26 cellular contexts compared by ENCODE assay signal in the genomic region with DNA sequence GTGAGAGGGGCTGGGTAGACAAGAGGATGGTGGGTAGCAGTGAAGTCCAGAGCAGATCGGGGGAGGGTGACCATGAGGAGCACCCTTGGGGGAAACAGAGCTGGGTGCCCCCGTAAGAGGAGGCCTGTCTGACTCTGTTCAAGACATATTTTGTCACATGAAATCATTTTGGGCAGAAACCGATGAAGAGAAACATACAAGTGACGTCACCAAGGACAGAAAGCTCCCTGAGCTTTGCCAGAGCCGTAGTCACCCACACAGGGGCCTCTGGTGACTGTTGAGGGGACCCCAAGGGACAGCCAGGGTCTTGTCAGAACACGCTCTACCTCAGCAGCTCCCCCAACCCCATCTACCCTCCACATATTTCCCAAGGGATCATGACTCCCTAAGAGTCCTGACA. TPM values are rescaled to one million over a fixed set of nuclear protein-coding genes. Genes with fewer than 3 reads are reported as not detected.
DNase-seq lines count a peak whose midpoint lies in the region; ATAC-seq, FAIRE-seq and TF ChIP-seq lines count a peak whose summit lies in the region.
"Had no signal": no experiment of that assay in that cellular context is flagged by ENCODE, and none has a peak within 500 bp of the region (broad histone marks: within the 10 kb centered on the region; RNA-seq: fewer than 3 reads in every experiment).

No MANE protein-coding gene starts in this region.

- H3K27ac ChIP-seq in HepG2 (ENCODE audit: extremely low read length, insufficient read depth, low read length), result no peak overlapping the region
- H3K27ac ChIP-seq in right lobe of liver, result no peak overlapping the region
- H3K27ac ChIP-seq in K562 (ENCODE audit: extremely low read depth, low read depth, low read length), result no peak overlapping the region
- no peak overlapping the region for H3K27ac ChIP-seq in colonic mucosa
- H3K27ac ChIP-seq: 22Rv1; A549; BLaER1 treated with 17β-estradiol and CSF1 and Interleukin-3, amounts not matched to agents 10 nM and 100 nM; C4-2B had no signal

- TF ChIP-seq POLR2A in HepG2 (IDR thresholded peaks at IDR 0.05; ENCODE audit: insufficient read depth in 1 of 2, low read depth in 2 of 2, low read length in 2 of 2), result no peak
- TF ChIP-seq POLR2A in right lobe of liver (IDR thresholded peaks at IDR 0.05), result no peak
- no peak for TF ChIP-seq POLR2A in K562 (conservative IDR thresholded peaks at IDR 0.05)

- no peak overlapping the region for H3K4me3 ChIP-seq in HepG2 (replicated peaks in 1 of 3; ENCODE audit: insufficient read depth in 1 of 3, low read depth in 2 of 3, low read length in 3 of 3)
- H3K4me3 ChIP-seq in right lobe of liver, result no peak overlapping the region
- H3K4me3 ChIP-seq in K562, result no peak overlapping the region
- H3K4me3 ChIP-seq in colonic mucosa, result no peak overlapping the region
- H3K4me3 ChIP-seq: A549; BLaER1 treated with 17β-estradiol and CSF1 and Interleukin-3, amounts not matched to agents 10 nM and 100 nM had no signal

- no peak for TF ChIP-seq EP300 in HepG2 (IDR thresholded peaks at IDR 0.05; ENCODE audit: low read depth in 2 of 2, low read length in 2 of 2)
- TF ChIP-seq EP300 in HepG2 (CRISPR knock-in tag; IDR thresholded peaks at IDR 0.05; ENCODE audit: borderline replicate concordance), result no peak
- TF ChIP-seq EP300 in K562 (IDR thresholded peaks at IDR 0.05; ENCODE audit: low read length), result no peak

- H4K20me1 ChIP-seq in HepG2 (ENCODE audit: insufficient read depth, low read length) (no peaks in the 10 kb centered on the region), K562 (replicated peaks; ENCODE audit: control insufficient read depth, insufficient read depth, low read length) (no peaks in the 10 kb centered on the region)
- H4K20me1 ChIP-seq: BLaER1 treated with 17β-estradiol and CSF1 and Interleukin-3, amounts not matched to agents 10 nM and 100 nM had no signal

- DNase-seq in HepG2 (ENCODE audit: low spot score), result no peak
- no peak for DNase-seq in right lobe of liver
- no peak for DNase-seq in K562 (ENCODE audit: extremely low read depth in 1 of 4, low spot score in 3 of 4)
- DNase-seq in retina, result peak; percentile 22
- DNase-seq in colonic mucosa, result no peak
- DNase-seq: ACHN; BE2C; Caco-2; Calu3; CD4-positive, alpha-beta T cell; CD8-positive, alpha-beta T cell; DMS53; DMS79; DND-41; GF-D8 had no signal

- H2AFZ ChIP-seq in HepG2 (ENCODE audit: low read length), result no peak overlapping the region
- H2AFZ ChIP-seq in K562 (ENCODE audit: low read depth, low read length), result no peak overlapping the region

- H3K27me3 ChIP-seq in HepG2 (ENCODE audit: control insufficient read depth in 1 of 2, insufficient read depth in 2 of 2, low read length in 2 of 2), result peaks cover 0 to 16% of the 10 kb centered on the region in 2 experiments; a peak in 3 of 5 replicates
- H3K27me3 ChIP-seq in right lobe of liver, result no peaks in the 10 kb centered on the region
- peaks cover 0 to 18% of the 10 kb centered on the region in 2 experiments; a peak in 2 of 5 replicates for H3K27me3 ChIP-seq in K562 (ENCODE audit: control insufficient read depth in 2 of 2, insufficient read depth in 2 of 2, low read length in 2 of 2)
- no peaks in the 10 kb centered on the region for H3K27me3 ChIP-seq in colonic mucosa
- H3K27me3 ChIP-seq: BE2C; BLaER1 treated with 17β-estradiol and CSF1 and Interleukin-3, amounts not matched to agents 10 nM and 100 nM had no signal

- H3K9me1 ChIP-seq in K562 (ENCODE audit: control insufficient read depth, insufficient read depth, low read length), result no peaks in the 10 kb centered on the region

- no peak for TF ChIP-seq CTCF in HepG2 (CRISPR knock-in tag; IDR thresholded peaks at IDR 0.05)
- no peak for TF ChIP-seq CTCF in right lobe of liver (IDR thresholded peaks at IDR 0.05)
- no peak for TF ChIP-seq CTCF in K562 (IDR thresholded peaks at IDR 0.05 in 2 of 3, conservative IDR thresholded peaks at IDR 0.05 in 1 of 3; ENCODE audit: insufficient read depth in 2 of 3, low read depth in 1 of 3, low read length in 3 of 3)
- TF ChIP-seq CTCF in colonic mucosa (IDR thresholded peaks at IDR 0.05), result no peak

- no peaks in the 10 kb centered on the region for H3K79me2 ChIP-seq in HepG2 (ENCODE audit: insufficient read depth, low read length)
- H3K79me2 ChIP-seq in K562 (ENCODE audit: control insufficient read depth, insufficient read depth, low read length), result no peaks in the 10 kb centered on the region

- no TSS peak for BruUV-seq in HepG2 (replicated peaks; lab: Mats Ljungman, UMichigan)
- no TSS peak for BruUV-seq in K562 (replicated peaks; lab: Mats Ljungman, UMichigan)

- POLR2A ChIA-PET in HepG2 (lab: Yijun Ruan, JAX), result no interaction called here
- POLR2A ChIA-PET in K562 (lab: Yijun Ruan, JAX), result no interaction called here

- no peak for ATAC-seq in HepG2
- ATAC-seq in right lobe of liver, result no peak
- no peak for ATAC-seq in K562
- no peak for ATAC-seq in GM18519 (IDR thresholded peaks at IDR 0.05; ENCODE audit: low FRiP score, unreplicated experiment)
- ATAC-seq: A549; CD8-positive, alpha-beta T cell had no signal

- H3K36me3 ChIP-seq in HepG2 (replicated peaks in 1 of 2; ENCODE audit: control insufficient read depth in 1 of 2, insufficient read depth in 2 of 2, low read length in 2 of 2), result no peaks in the 10 kb centered on the region
- H3K36me3 ChIP-seq in right lobe of liver, result no peaks in the 10 kb centered on the region
- H3K36me3 ChIP-seq in K562 (ENCODE audit: control insufficient read depth, insufficient read depth, low read length), result no peaks in the 10 kb centered on the region
- no peaks in the 10 kb centered on the region for H3K36me3 ChIP-seq in colonic mucosa
- H3K36me3 ChIP-seq: BE2C; BLaER1 treated with 17β-estradiol and CSF1 and Interleukin-3, amounts not matched to agents 10 nM and 100 nM had no signal

- H3K9ac ChIP-seq in HepG2 (ENCODE audit: insufficient read depth, low read depth, low read length) (no peak overlapping the region), K562 (ENCODE audit: insufficient read depth in 1 of 2, low read depth in 2 of 2, low read length in 2 of 2) (no peak overlapping the region; a peak in 1 of 4 replicates), colonic mucosa (ENCODE audit: low read depth in 2 of 2, low read length in 2 of 2) (no peak overlapping the region)
- H3K9ac ChIP-seq: BLaER1 treated with 17β-estradiol and CSF1 and Interleukin-3, amounts not matched to agents 10 nM and 100 nM had no signal

- in situ Hi-C loops in HepG2 (cut with HindIII; ENCODE audit: extremely low pct_ligation_motif_present, low pct_unique_long_range_greater_than_20kb) (no loop called here), K562 (cut with MboI) (no loop called here)

- 7% methylated on average over 6 of the region's 6 CpGs for WGBS in HepG2 (ENCODE audit: low lambda C conversion rate)
- WGBS in right lobe of liver (ENCODE audit: insufficient coverage, low coverage, low lambda C conversion rate, missing lambda C conversion rate), result 43% methylated on average over 3 of the region's 6 CpGs
- 1% methylated on average over 6 of the region's 6 CpGs for WGBS in K562 (ENCODE audit: insufficient coverage, low coverage, missing lambda C conversion rate)

- TF ChIP-seq RAD21 in HepG2 (CRISPR knock-in tag; IDR thresholded peaks at IDR 0.05) (no peak), K562 (CRISPR knock-in tag; conservative IDR thresholded peaks at IDR 0.05 in 1 of 2, IDR thresholded peaks at IDR 0.05 in 1 of 2) (no peak)

- H3K4me1 ChIP-seq in HepG2 (ENCODE audit: insufficient read depth, low read length), result no peaks in the 10 kb centered on the region
- no peaks in the 10 kb centered on the region for H3K4me1 ChIP-seq in right lobe of liver
- H3K4me1 ChIP-seq in K562 (replicated peaks in 1 of 2; ENCODE audit: control insufficient read depth in 2 of 2, insufficient read depth in 2 of 2, low read length in 2 of 2), result no peaks in the 10 kb centered on the region
- H3K4me1 ChIP-seq in colonic mucosa, result no peaks in the 10 kb centered on the region
- H3K4me1 ChIP-seq: A549, BE2C, Caco-2 had no signal

- FAIRE-seq in HepG2 (lab: Jason Lieb, UNC), result no peak
- no peak for FAIRE-seq in K562 (lab: Jason Lieb, UNC)
- FAIRE-seq: A549, D721Med, G401.6, GM12891 had no signal

- H3K9me3 ChIP-seq in HepG2 (ENCODE audit: low read length) (no peaks in the 10 kb centered on the region), right lobe of liver (no peaks in the 10 kb centered on the region), K562 (replicated peaks; ENCODE audit: control insufficient read depth, insufficient read depth, low read depth, low read length) (no peaks in the 10 kb centered on the region), colonic mucosa (no peaks in the 10 kb centered on the region)
- H3K9me3 ChIP-seq: A549, BE2C, Caco-2 had no signal

- intact Hi-C loops in HepG2 (cut with micrococcal nuclease; ENCODE audit: unreplicated experiment), result no loop called here
- intact Hi-C loops in right lobe of liver (cut with DNase I), result no loop called here
- intact Hi-C loops in K562 (cut with micrococcal nuclease), result no loop called here
- intact Hi-C loops in colonic mucosa (cut with DNase I), result no loop called here

- H3K4me2 ChIP-seq in HepG2 (ENCODE audit: low read depth, low read length), result no peak overlapping the region
- H3K4me2 ChIP-seq in K562 (ENCODE audit: insufficient read depth, low read length), result no peak overlapping the region
- H3K4me2 ChIP-seq: A549 had no signal

- CTCF ChIA-PET in HepG2 (lab: Yijun Ruan, JAX; ENCODE audit: low intra/inter-chr PET ratio, low total read pairs) (no interaction called here), K562 (lab: Yijun Ruan, JAX; ENCODE audit: low intra/inter-chr PET ratio) (no interaction called here)

RNA-seq across cellular contexts. Expression of a gene that starts 39.2 kb away (rescaled TPM):
- not detected in 2 replicates for total RNA-seq in HepG2 (2016; rRNA removed; fragmentation: Illumina TruSeq; extraction: Trizol)
- total RNA-seq in HepG2 (2016; cell fraction: cytosol; rRNA removed; fragmentation: Illumina TruSeq; extraction: Trizol; ENCODE audit: low read depth), result not detected in 2 replicates
- total RNA-seq in HepG2 (2016; cell fraction: insoluble cytoplasmic fraction; rRNA removed; fragmentation: Illumina TruSeq; extraction: Trizol), result not detected in 2 replicates
- total RNA-seq in HepG2 (2016; cell fraction: membrane; rRNA removed; fragmentation: Illumina TruSeq; extraction: Trizol), result not detected in 2 replicates
- not detected in 2 replicates for total RNA-seq in HepG2 (2016; cell fraction: nucleus; rRNA removed; fragmentation: Illumina TruSeq; extraction: Trizol)
- not detected in 2 replicates for polyA plus RNA-seq in HepG2 (2011; rRNA removed)
- polyA plus RNA-seq in HepG2 (2011; cell fraction: cytosol; rRNA removed), result not detected in 2 replicates
- not detected in 2 replicates for polyA plus RNA-seq in HepG2 (2011; cell fraction: nucleus; rRNA removed)
- polyA plus RNA-seq in HepG2 (2012), result not detected in 2 replicates
- not detected in 2 replicates for polyA plus RNA-seq in HepG2 (2016; cell fraction: cytosol; fragmentation: Illumina TruSeq; extraction: Trizol; ENCODE audit: low read depth)
- not detected in 2 replicates for polyA plus RNA-seq in HepG2 (2016; cell fraction: insoluble cytoplasmic fraction; fragmentation: Illumina TruSeq; extraction: Trizol; ENCODE audit: low read depth)
- not detected in 2 replicates for polyA plus RNA-seq in HepG2 (2016; cell fraction: membrane; fragmentation: Illumina TruSeq; extraction: Trizol; ENCODE audit: low read depth)
- polyA plus RNA-seq in HepG2 (2016; cell fraction: nucleus; fragmentation: Illumina TruSeq; extraction: Trizol; ENCODE audit: insufficient read depth, low read depth), result not detected in 2 replicates
- polyA minus RNA-seq in HepG2 (2011; rRNA and poly(A)+ RNA removed; ENCODE audit: low replicate concordance), result not detected in 2 replicates
- not detected in 2 replicates for polyA minus RNA-seq in HepG2 (2011; cell fraction: cytosol; rRNA and poly(A)+ RNA removed)
- polyA minus RNA-seq in HepG2 (2011; cell fraction: nucleus; rRNA and poly(A)+ RNA removed), result not detected in 2 replicates
- not detected for total RNA-seq in right lobe of liver
- total RNA-seq in K562 (2011; cell fraction: chromatin; rRNA removed; ENCODE audit: low replicate concordance), result not detected in 2 replicates
- total RNA-seq in K562 (2011; cell fraction: nucleolus; rRNA removed), result not detected in 2 replicates
- not detected in 2 replicates for total RNA-seq in K562 (2011; cell fraction: nucleoplasm; rRNA removed)
- not detected in 2 replicates for total RNA-seq in K562 (2014; rRNA removed)
- not detected in 2 replicates for total RNA-seq in K562 (2014; rRNA removed; fragmentation: Illumina TruSeq; extraction: Trizol)
- total RNA-seq in K562 (2015; rRNA removed; fragmentation: Illumina TruSeq; extraction: Trizol), result not detected in 2 replicates
- not detected in 2 replicates for total RNA-seq in K562 (2021)
- not detected in 2 replicates for polyA plus RNA-seq in K562 (2011; rRNA removed)
- not detected in 2 replicates for polyA plus RNA-seq in K562 (2011; cell fraction: cytosol; rRNA removed)
- not detected in 2 replicates for polyA plus RNA-seq in K562 (2011; cell fraction: nucleus; rRNA removed)
- not detected in 2 replicates for polyA plus RNA-seq in K562 (2012)
- not detected in 2 replicates for polyA plus RNA-seq in K562 (2014; fragmentation: Illumina TruSeq; extraction: Trizol)
- polyA plus RNA-seq in K562 (2014; fragmentation: Nextera tagmentation; extraction: Ambion mirVana), result not detected
- not detected in 2 replicates for polyA plus RNA-seq in K562 (2014; rRNA removed)
- polyA minus RNA-seq in K562 (2011; rRNA and poly(A)+ RNA removed), result not detected in 2 replicates
- polyA minus RNA-seq in K562 (2011; cell fraction: cytosol; rRNA and poly(A)+ RNA removed), result not detected in 2 replicates
- polyA minus RNA-seq in K562 (2011; cell fraction: nucleus; rRNA and poly(A)+ RNA removed), result not detected in 2 replicates
- not detected for total RNA-seq in colonic mucosa
- total RNA-seq: A172; Caco-2; Calu3; CD4-positive, alpha-beta T cell; CD8-positive, alpha-beta T cell; Daoy had no signal
- polyA plus RNA-seq: A549, AG04450 had no signal
